In genomic region chr9:109063765-109064164, GRCh38 we compare ENCODE assay signal across 15 cellular contexts. TPM values are rescaled to one million over a fixed set of nuclear protein-coding genes. Genes with fewer than 3 reads are reported as not detected.
DNase-seq lines count a peak whose midpoint lies in the region; ATAC-seq and TF ChIP-seq lines count a peak whose summit lies in the region.
"Had no signal": no experiment of that assay in that cellular context is flagged by ENCODE, and none has a peak within 500 bp of the region (broad histone marks: within the 10 kb centered on the region; RNA-seq: fewer than 3 reads in every experiment).

No MANE protein-coding gene starts in this region.

- DNase-seq in T-helper 1 cell (no peak), MV-4-11 (lab: John Stamatoyannopoulos, UW) (peak; percentile 20), cardiac fibroblast (ENCODE audit: low read depth in 2 of 2) (peak; percentile 8 to 19), osteoblast (ENCODE audit: insufficient read length, low spot score, missing footprints) (peak; percentile 46), SJCRH30 (no peak)
- DNase-seq: activated CD4-positive, alpha-beta memory T cell treated with anti-CD3 and anti-CD28 coated beads for 36 hours; activated naive CD4-positive, alpha-beta T cell; NCI-H187; NK-92 treated with Interleukin-12 subunit alpha and Interleukin-12 subunit beta, amount 100 ng/mL, for 24 hours had no signal

- H3K27ac ChIP-seq in osteoblast (ENCODE audit: low read depth, low read length) (no peak overlapping the region), SJCRH30 (no peak overlapping the region)
- H3K27ac ChIP-seq: 22Rv1, thoracic aorta had no signal

- no peaks in the 10 kb centered on the region for H4K20me1 ChIP-seq in osteoblast (ENCODE audit: insufficient read depth, low read length)

- TF ChIP-seq CTCF in cardiac fibroblast (IDR thresholded peaks at IDR 0.05; ENCODE audit: low read depth, low read length) (no peak), osteoblast (IDR thresholded peaks at IDR 0.05; ENCODE audit: extremely low read depth, low read depth, low read length) (peak; percentile 30)

- H3K79me2 ChIP-seq in osteoblast (ENCODE audit: insufficient read depth, low read length): peaks cover 6% of the 10 kb centered on the region

- H3K4me1 Mint-ChIP-seq in T-helper 1 cell treated with Interleukin-12 subunit alpha and Interleukin-12 subunit beta and Interleukin-4 antibody, amounts not matched to agents 30 μg/mL and 1 μg/mL, for 36 hours (ENCODE audit: low read depth): no peaks in the 10 kb centered on the region

- no peak overlapping the region for H2AFZ ChIP-seq in osteoblast (ENCODE audit: low read length)

- H3K27me3 Mint-ChIP-seq in T-helper 1 cell treated with Interleukin-12 subunit alpha and Interleukin-12 subunit beta and Interleukin-4 antibody, amounts not matched to agents 30 μg/mL and 1 μg/mL, for 36 hours (ENCODE audit: low read depth): no peaks in the 10 kb centered on the region
- H3K27me3 Mint-ChIP-seq: activated CD4-positive, alpha-beta memory T cell treated with anti-CD3 and anti-CD28 coated beads for 36 hours had no signal

- H3K27me3 ChIP-seq in osteoblast (ENCODE audit: insufficient read depth, low read length) (no peaks in the 10 kb centered on the region), SJCRH30 (no peaks in the 10 kb centered on the region)

- ATAC-seq in GM18519 (IDR thresholded peaks at IDR 0.05; ENCODE audit: low FRiP score, unreplicated experiment) (no peak), GM21723 (IDR thresholded peaks at IDR 0.05; ENCODE audit: unreplicated experiment) (no peak)
- ATAC-seq: GM12878 had no signal

- no peak overlapping the region for H3K4me3 ChIP-seq in cardiac fibroblast (replicated peaks in 1 of 2; ENCODE audit: low read depth in 2 of 2, low read length in 2 of 2)
- H3K4me3 ChIP-seq in osteoblast (ENCODE audit: insufficient read depth, low read length): no peak overlapping the region
- no peak overlapping the region for H3K4me3 ChIP-seq in SJCRH30
- H3K4me3 ChIP-seq: GM12878, thoracic aorta had no signal

- H3K4me3 Mint-ChIP-seq in T-helper 1 cell treated with Interleukin-12 subunit alpha and Interleukin-12 subunit beta and Interleukin-4 antibody, amounts not matched to agents 30 μg/mL and 1 μg/mL, for 36 hours: no peak overlapping the region
- H3K4me3 Mint-ChIP-seq: activated CD4-positive, alpha-beta memory T cell treated with anti-CD3 and anti-CD28 coated beads for 36 hours had no signal

- H3K9me3 Mint-ChIP-seq in T-helper 1 cell treated with Interleukin-12 subunit alpha and Interleukin-12 subunit beta and Interleukin-4 antibody, amounts not matched to agents 30 μg/mL and 1 μg/mL, for 36 hours: no peaks in the 10 kb centered on the region
- H3K9me3 Mint-ChIP-seq: activated CD4-positive, alpha-beta memory T cell treated with anti-CD3 and anti-CD28 coated beads for 36 hours had no signal

- H3K36me3 ChIP-seq in osteoblast (ENCODE audit: insufficient read depth, low read length) (peaks cover 47% of the 10 kb centered on the region), SJCRH30 (peaks cover 66% of the 10 kb centered on the region)

- no peaks in the 10 kb centered on the region for H3K9me3 ChIP-seq in osteoblast (ENCODE audit: low read depth, low read length)
- no peaks in the 10 kb centered on the region for H3K9me3 ChIP-seq in SJCRH30 (replicated peaks)
- H3K9me3 ChIP-seq: thoracic aorta had no signal

- H3K36me3 Mint-ChIP-seq in T-helper 1 cell treated with Interleukin-12 subunit alpha and Interleukin-12 subunit beta and Interleukin-4 antibody, amounts not matched to agents 30 μg/mL and 1 μg/mL, for 36 hours (ENCODE audit: low read depth): peaks cover 17% of the 10 kb centered on the region

- H3K4me1 ChIP-seq in osteoblast (ENCODE audit: insufficient read depth, low read length): peaks cover 23% of the 10 kb centered on the region
- H3K4me1 ChIP-seq in SJCRH30: no peaks in the 10 kb centered on the region

- H3K27ac Mint-ChIP-seq in T-helper 1 cell treated with Interleukin-12 subunit alpha and Interleukin-12 subunit beta and Interleukin-4 antibody, amounts not matched to agents 30 μg/mL and 1 μg/mL, for 36 hours: peak overlapping the region; percentile 2
- H3K27ac Mint-ChIP-seq: activated CD4-positive, alpha-beta memory T cell treated with anti-CD3 and anti-CD28 coated beads for 36 hours had no signal

- H3K4me2 ChIP-seq in osteoblast (ENCODE audit: insufficient read depth, low read length): no peak overlapping the region

RNA-seq across cellular contexts. Expression of gene CTNNAL1, which starts 50.5 kb away (rescaled TPM):
- 99.0 and 118 TPM in 2 replicates for total RNA-seq in osteoblast
- total RNA-seq in SJCRH30 (2014; rRNA removed; shearing (Covaris generic)): 81.8 and 89.7 TPM in 2 replicates

RNA-seq across cellular contexts. Expression of gene TMEM245, which starts 56.0 kb away (rescaled TPM):
- total RNA-seq in osteoblast: 45.2 and 46.9 TPM in 2 replicates
- total RNA-seq in SJCRH30 (2014; rRNA removed; shearing (Covaris generic)): 49.7 and 50.7 TPM in 2 replicates

Comparison
In these comparisons a context has a peak if more than half of its experiments do, and no peak if none do; other contexts are left out.
1. DNase-seq: peak in MV-4-11 (single experiment), cardiac fibroblast (2 of 2) and osteoblast (single experiment); none in T-helper 1 cell (0 of 5) and SJCRH30 (0 of 2).